In genomic region chr16:4207683-4208528, GRCh38 we compare ENCODE assay signal across 21 cellular contexts. TPM values are rescaled to one million over a fixed set of nuclear protein-coding genes. Genes with fewer than 3 reads are reported as not detected.
DNase-seq lines count a peak whose midpoint lies in the region; ATAC-seq, FAIRE-seq and TF ChIP-seq lines count a peak whose summit lies in the region.
"Had no signal": no experiment of that assay in that cellular context is flagged by ENCODE, and none has a peak within 500 bp of the region (broad histone marks: within the 10 kb centered on the region; RNA-seq: fewer than 3 reads in every experiment).

No MANE protein-coding gene starts in this region.

- intact Hi-C loops in HepG2 (cut with micrococcal nuclease; ENCODE audit: unreplicated experiment) (no loop called here), right lobe of liver (cut with DNase I) (no loop called here), heart right ventricle (cut with DNase I) (loop anchor here in 5 of 10 donors (5.0 to 10.0 kb wide), 3 partner anchors 34 to 197 kb away; partner anchors contain the start of gene SRL (in 3 of the 5)), vagina (cut with DNase I) (loop anchor here (10.0 kb wide), 1 partner anchor 127 kb away; no protein-coding TSS in a partner anchor)

- no peak overlapping the region for H3K4me2 ChIP-seq in HepG2 (ENCODE audit: low read depth, low read length)
- no peak overlapping the region for H3K4me2 ChIP-seq in neuronal stem cell (ENCODE audit: insufficient read depth, low read length, poor library complexity, severe bottlenecking)
- H3K4me2 ChIP-seq: KMS-11 had no signal

- TF ChIP-seq CTCF in HepG2 (CRISPR knock-in tag; IDR thresholded peaks at IDR 0.05) (no peak), right lobe of liver (IDR thresholded peaks at IDR 0.05) (no peak), heart right ventricle (IDR thresholded peaks at IDR 0.05) (no peak), vagina (IDR thresholded peaks at IDR 0.05) (no peak)

- H2AFZ ChIP-seq in HepG2 (ENCODE audit: low read length) = no peak overlapping the region
- peak overlapping the region; percentile 45 for H2AFZ ChIP-seq in neuronal stem cell (ENCODE audit: low read length)

- H3K27me3 ChIP-seq in HepG2 (ENCODE audit: control insufficient read depth in 1 of 2, insufficient read depth in 2 of 2, low read length in 2 of 2) (peaks cover 2 to 41% of the 10 kb centered on the region in 2 experiments; a peak in 2 of 5 replicates), right lobe of liver (no peaks in the 10 kb centered on the region), heart right ventricle (no peaks in the 10 kb centered on the region), neuronal stem cell (ENCODE audit: control insufficient read depth in 3 of 3, insufficient read depth in 3 of 3, low read depth in 1 of 3, low read length in 3 of 3) (peaks cover 0 to 28% (median 0%) of the 10 kb centered on the region in 3 experiments), vagina (no peaks in the 10 kb centered on the region)
- H3K27me3 ChIP-seq: BLaER1 had no signal

- H2AK5ac ChIP-seq in neuronal stem cell (ENCODE audit: low read depth, low read length) = no peak overlapping the region

- no peak for TF ChIP-seq RAD21 in HepG2 (CRISPR knock-in tag; IDR thresholded peaks at IDR 0.05)

- no peaks in the 10 kb centered on the region for H3K36me3 ChIP-seq in HepG2 (replicated peaks in 1 of 2; ENCODE audit: control insufficient read depth in 1 of 2, insufficient read depth in 2 of 2, low read length in 2 of 2)
- H3K36me3 ChIP-seq in right lobe of liver = no peaks in the 10 kb centered on the region
- H3K36me3 ChIP-seq in heart right ventricle = peaks cover 0 to 22% (median 0%) of the 10 kb centered on the region in 9 donors
- no peaks in the 10 kb centered on the region for H3K36me3 ChIP-seq in neuronal stem cell (replicated peaks in 1 of 2; ENCODE audit: control insufficient read depth in 2 of 2, insufficient read depth in 2 of 2, low read length in 2 of 2)
- no peaks in the 10 kb centered on the region for H3K36me3 ChIP-seq in vagina
- H3K36me3 ChIP-seq: BLaER1 had no signal

- peak overlapping the region; percentile 72 for H2BK15ac ChIP-seq in neuronal stem cell (ENCODE audit: low read length)

- H2BK5ac ChIP-seq in neuronal stem cell (ENCODE audit: low read length) = no peak overlapping the region

- peak; percentile 14; the same call in 1 of the 3 replicates for ATAC-seq in HepG2
- ATAC-seq in right lobe of liver = no peak
- ATAC-seq in heart right ventricle = peak in 6 of 8 donors; percentile 4 to 36 (median 22)
- ATAC-seq: Panc1 had no signal

- no peaks in the 10 kb centered on the region for H3K9me3 ChIP-seq in HepG2 (ENCODE audit: low read length)
- no peaks in the 10 kb centered on the region for H3K9me3 ChIP-seq in right lobe of liver
- no peaks in the 10 kb centered on the region for H3K9me3 ChIP-seq in heart right ventricle
- peaks cover 0 to 1% of the 10 kb centered on the region in 2 donors for H3K9me3 ChIP-seq in neuronal stem cell (replicated peaks in 1 of 2; ENCODE audit: control insufficient read depth in 2 of 2, insufficient read depth in 1 of 2, low read depth in 1 of 2, low read length in 2 of 2)
- no peaks in the 10 kb centered on the region for H3K9me3 ChIP-seq in vagina
- H3K9me3 ChIP-seq: BLaER1 had no signal

- no peak overlapping the region for H3K4ac ChIP-seq in neuronal stem cell (ENCODE audit: low read length)

- H3K18ac ChIP-seq in neuronal stem cell (ENCODE audit: low read length) = no peak overlapping the region

- no peak overlapping the region for H4K91ac ChIP-seq in neuronal stem cell (ENCODE audit: low read depth, low read length, poor library complexity)

- no peak overlapping the region for H2BK12ac ChIP-seq in neuronal stem cell (ENCODE audit: low read length)

- H3K14ac ChIP-seq in neuronal stem cell (ENCODE audit: low read length) = no peak overlapping the region

- H3K79me2 ChIP-seq in HepG2 (ENCODE audit: insufficient read depth, low read length) = no peaks in the 10 kb centered on the region

- 57% methylated on average over 28 of the region's 34 CpGs for WGBS in HepG2 (ENCODE audit: low lambda C conversion rate)
- 83% methylated on average over 7 of the region's 34 CpGs for WGBS in right lobe of liver (ENCODE audit: insufficient coverage, low coverage, low lambda C conversion rate, missing lambda C conversion rate)
- 66 to 69% methylated on average over 34 of the region's 34 CpGs for WGBS in heart right ventricle, 2 donors
- no CpG with 5 or more reads among the region's 34 CpGs for WGBS in neuronal stem cell (ENCODE audit: extremely low coverage in 2 of 2, insufficient read length in 2 of 2, insufficient replicate concordance in 1 of 2), 2 donors

- BruUV-seq in HepG2 (replicated peaks; lab: Mats Ljungman, UMichigan) = no TSS peak

- H4K8ac ChIP-seq in neuronal stem cell (ENCODE audit: low read depth, low read length) = no peak overlapping the region

- CTCF ChIA-PET in HepG2 (lab: Yijun Ruan, JAX; ENCODE audit: low intra/inter-chr PET ratio, low total read pairs) = no interaction called here

- TF ChIP-seq POLR2A in HepG2 (IDR thresholded peaks at IDR 0.05; ENCODE audit: insufficient read depth in 1 of 2, low read depth in 2 of 2, low read length in 2 of 2) = no peak
- TF ChIP-seq POLR2A in right lobe of liver (IDR thresholded peaks at IDR 0.05) = no peak
- TF ChIP-seq POLR2A in vagina (IDR thresholded peaks at IDR 0.05) = no peak

- no peak overlapping the region for H2BK120ac ChIP-seq in neuronal stem cell (ENCODE audit: low read depth, low read length)

- POLR2A ChIA-PET in HepG2 (lab: Yijun Ruan, JAX) = no interaction called here

- in situ Hi-C loops in HepG2 (cut with HindIII; ENCODE audit: extremely low pct_ligation_motif_present, low pct_unique_long_range_greater_than_20kb) = loop anchor here (5.0 kb wide), 1 partner anchor 114 kb away; no protein-coding TSS in a partner anchor

- H3K79me1 ChIP-seq in neuronal stem cell (ENCODE audit: low read depth, low read length) = no peaks in the 10 kb centered on the region

- H3K4me1 ChIP-seq in HepG2 (ENCODE audit: insufficient read depth, low read length) (peaks cover 38% of the 10 kb centered on the region), right lobe of liver (peaks cover 0 to 10% (median 0%) of the 10 kb centered on the region in 4 donors), heart right ventricle (peaks cover 26 to 83% (median 55%) of the 10 kb centered on the region in 9 donors), neuronal stem cell (ENCODE audit: control insufficient read depth in 2 of 2, insufficient read depth in 1 of 2, low read depth in 1 of 2, low read length in 2 of 2) (peaks cover 0 to 2% of the 10 kb centered on the region in 2 donors), vagina (no peaks in the 10 kb centered on the region)

- no peak overlapping the region for H3K4me3 ChIP-seq in HepG2 (replicated peaks in 1 of 3; ENCODE audit: insufficient read depth in 1 of 3, low read depth in 2 of 3, low read length in 3 of 3)
- H3K4me3 ChIP-seq in right lobe of liver = no peak overlapping the region
- H3K4me3 ChIP-seq in heart right ventricle = no peak overlapping the region
- H3K4me3 ChIP-seq in neuronal stem cell (ENCODE audit: low read length in 2 of 2) = no peak overlapping the region
- no peak overlapping the region for H3K4me3 ChIP-seq in vagina
- H3K4me3 ChIP-seq: BLaER1 had no signal

- no peak overlapping the region for H3K27ac ChIP-seq in HepG2 (ENCODE audit: extremely low read length, insufficient read depth, low read length)
- no peak overlapping the region for H3K27ac ChIP-seq in right lobe of liver
- H3K27ac ChIP-seq in heart right ventricle = peak overlapping the region; percentile 33 to 84 (median 56)
- no peak overlapping the region for H3K27ac ChIP-seq in neuronal stem cell (replicated peaks; ENCODE audit: low read length)
- no peak overlapping the region for H3K27ac ChIP-seq in vagina
- H3K27ac ChIP-seq: KMS-11 had no signal

- H3K9ac ChIP-seq in HepG2 (ENCODE audit: insufficient read depth, low read depth, low read length) (no peak overlapping the region), neuronal stem cell (ENCODE audit: low read depth, low read length, poor library complexity) (no peak overlapping the region)
- H3K9ac ChIP-seq: BLaER1, KMS-11 had no signal

- H4K20me1 ChIP-seq in HepG2 (ENCODE audit: insufficient read depth, low read length) = no peaks in the 10 kb centered on the region
- H4K20me1 ChIP-seq: BLaER1 had no signal

- TF ChIP-seq EP300 in HepG2 (IDR thresholded peaks at IDR 0.05; ENCODE audit: low read depth in 2 of 2, low read length in 2 of 2) = no peak
- no peak for TF ChIP-seq EP300 in HepG2 (CRISPR knock-in tag; IDR thresholded peaks at IDR 0.05; ENCODE audit: borderline replicate concordance)

- no peak for FAIRE-seq in HepG2 (lab: Jason Lieb, UNC)
- FAIRE-seq: GM12892, H1 had no signal

- DNase-seq in HepG2 (ENCODE audit: low spot score) = no peak
- DNase-seq in right lobe of liver = no peak
- DNase-seq in heart right ventricle = peak in 1 of 2 donors; percentile 59
- no peak for DNase-seq in neuronal stem cell (ENCODE audit: low spot score)
- no peak for DNase-seq in cerebellar cortex (ENCODE audit: low spot score)
- DNase-seq in vagina (ENCODE audit: extremely low spot score in 2 of 2) = no peak
- DNase-seq in NAMALWA (ENCODE audit: low spot score) = no peak
- DNase-seq in amygdala (lab: John Stamatoyannopoulos, UW) = no peak
- DNase-seq: NCI-H1092 treated with DMSO at 0.1 percent for 48 hours, NCI-H1694 treated with DMSO at 0.1 percent for 48 hours, NCI-H2107, NCI-H2227 treated with DMSO at 0.1 percent for 48 hours, SHP77 treated with DMSO at 0.1 percent for 48 hours had no signal

- no peak overlapping the region for H3K23ac ChIP-seq in neuronal stem cell (ENCODE audit: low read depth, low read length, poor library complexity)

RNA-seq across cellular contexts. Expression of gene SRL, which starts 34.0 kb away (rescaled TPM):
- total RNA-seq in HepG2 (2016; rRNA removed; fragmentation: Illumina TruSeq; extraction: Trizol) (not detected in 2 replicates), right lobe of liver (under 1 TPM; 0.18 to 0.62 (median 0.28) TPM), heart right ventricle (100 to 1,000 TPM; 443 to 587 (median 486) TPM), vagina (1.5 TPM)
- not detected in 2 replicates for total RNA-seq in HepG2 (2016; cell fraction: cytosol; rRNA removed; fragmentation: Illumina TruSeq; extraction: Trizol; ENCODE audit: low read depth)
- 0.02 TPM in 1 of 2 replicates, not detected in the other for total RNA-seq in HepG2 (2016; cell fraction: insoluble cytoplasmic fraction; rRNA removed; fragmentation: Illumina TruSeq; extraction: Trizol)
- total RNA-seq in HepG2 (2016; cell fraction: membrane; rRNA removed; fragmentation: Illumina TruSeq; extraction: Trizol) = not detected in 2 replicates
- not detected in 2 replicates for total RNA-seq in HepG2 (2016; cell fraction: nucleus; rRNA removed; fragmentation: Illumina TruSeq; extraction: Trizol)
- polyA plus RNA-seq in HepG2 (2011; rRNA removed) (0.04 and 0.05 TPM in 2 replicates), heart right ventricle (100 to 1,000 TPM; 161 to 224 TPM)
- 0.04 and 0.05 TPM in 2 replicates for polyA plus RNA-seq in HepG2 (2011; cell fraction: cytosol; rRNA removed)
- polyA plus RNA-seq in HepG2 (2011; cell fraction: nucleus; rRNA removed) = 0.03 and 0.05 TPM in 2 replicates
- 0.05 and 0.16 TPM in 2 replicates for polyA plus RNA-seq in HepG2 (2012)
- polyA plus RNA-seq in HepG2 (2016; cell fraction: cytosol; fragmentation: Illumina TruSeq; extraction: Trizol; ENCODE audit: low read depth) = not detected in 2 replicates
- polyA plus RNA-seq in HepG2 (2016; cell fraction: insoluble cytoplasmic fraction; fragmentation: Illumina TruSeq; extraction: Trizol; ENCODE audit: low read depth) = not detected in 2 replicates
- not detected in 2 replicates for polyA plus RNA-seq in HepG2 (2016; cell fraction: membrane; fragmentation: Illumina TruSeq; extraction: Trizol; ENCODE audit: low read depth)
- not detected in 2 replicates for polyA plus RNA-seq in HepG2 (2016; cell fraction: nucleus; fragmentation: Illumina TruSeq; extraction: Trizol; ENCODE audit: insufficient read depth, low read depth)
- polyA minus RNA-seq in HepG2 (2011; rRNA and poly(A)+ RNA removed; ENCODE audit: low replicate concordance) = 0.08 TPM in 1 of 2 replicates, not detected in the other
- not detected in 2 replicates for polyA minus RNA-seq in HepG2 (2011; cell fraction: cytosol; rRNA and poly(A)+ RNA removed)
- polyA minus RNA-seq in HepG2 (2011; cell fraction: nucleus; rRNA and poly(A)+ RNA removed) = not detected in 2 replicates
- 0.04 TPM for polyA plus RNA-seq in neuronal stem cell (2013, experiment 1 of 2)
- polyA plus RNA-seq in neuronal stem cell (2013, experiment 2 of 2) = 0.04 TPM
- total RNA-seq: A172, Daoy, H1, MCF 10A had no signal

Comparison
In these comparisons a context has a peak if more than half of its experiments do, and no peak if none do; other contexts are left out.
1. ATAC-seq: peak in HepG2 (single experiment) and heart right ventricle (6 of 8); none in right lobe of liver (0 of 4).
2. H3K27ac ChIP-seq: peak in heart right ventricle (10 of 10); none in HepG2 (single experiment), right lobe of liver (0 of 3), neuronal stem cell (single experiment) and vagina (single experiment).
3. RNA of gene SRL, which starts 34.0 kb away (total RNA-seq): 443 to 587 TPM in heart right ventricle; 1.5 TPM in vagina (single experiment), 0.18 to 0.62 TPM in right lobe of liver and 0.02 TPM in HepG2; every median in the first group is over 100 times any median in the second.